ENCODE assay signal across 8 cellular contexts in genomic region chr3:50617096-50617791, GRCh38. TPM values are rescaled to one million over a fixed set of nuclear protein-coding genes. Genes with fewer than 3 reads are reported as not detected.
DNase-seq lines count a peak whose midpoint lies in the region; ATAC-seq and TF ChIP-seq lines count a peak whose summit lies in the region.

MAPKAPK3 (plus strand) TSS chr3:50617151; CDS start chr3:50617566, 415 bp downstream.

- no peak for TF ChIP-seq EP300 in upper lobe of left lung (IDR thresholded peaks at IDR 0.05)

- peak within 1 kb of the TSS; percentile 76 for H3K9ac ChIP-seq in SK-N-MC (ENCODE audit: insufficient read length)

- peak in 3 of 6 experiments; percentile 4 to 29 (median 27) for TF ChIP-seq CTCF in upper lobe of left lung (IDR thresholded peaks at IDR 0.05)

- peak in 2 of 4 donors; percentile 58 to 60 for TF ChIP-seq POLR2A in upper lobe of left lung (IDR thresholded peaks at IDR 0.05)

- H3K9me3 ChIP-seq in SK-N-MC (ENCODE audit: low read depth, low read length), result no peaks in the 10 kb centered on the region
- no peaks in the 10 kb centered on the region for H3K9me3 ChIP-seq in mesodermal cell (ENCODE audit: control insufficient read depth, low read length)
- no peaks in the 10 kb centered on the region for H3K9me3 ChIP-seq in upper lobe of left lung

- H3K27ac ChIP-seq in SK-N-MC (no peak within 1 kb of the TSS), mesodermal cell (ENCODE audit: low read depth, low read length, severe bottlenecking) (peak within 1 kb of the TSS; percentile 59), upper lobe of left lung (peak within 1 kb of the TSS; percentile 95 to 97 (median 96))

- DNase-seq in AG20443 (ENCODE audit: low spot score) (peak; percentile 28), SK-N-MC (ENCODE audit: low read depth, low spot score) (no peak), dermis blood vessel endothelial cell (peak; percentile 23), upper lobe of left lung (peak; percentile 65 to 91)

- H3K27me3 ChIP-seq in upper lobe of left lung, result no peaks in the 10 kb centered on the region

- H3K36me3 ChIP-seq in SK-N-MC (ENCODE audit: insufficient read depth, low read length) (no peaks in the 10 kb centered on the region), mesodermal cell (ENCODE audit: control insufficient read depth, insufficient read depth, low read length) (no peaks in the 10 kb centered on the region), upper lobe of left lung (no peaks in the 10 kb centered on the region)

- ATAC-seq in GM18867 (IDR thresholded peaks at IDR 0.05; ENCODE audit: unreplicated experiment) (peak; percentile 15), HG03139 (IDR thresholded peaks at IDR 0.05; ENCODE audit: unreplicated experiment) (peak; percentile 18), upper lobe of left lung (ENCODE audit: low FRiP score in 2 of 2) (peak; percentile 3 to 25), HG02610 (IDR thresholded peaks at IDR 0.05; ENCODE audit: unreplicated experiment) (no peak)

- H3K4me3 ChIP-seq in SK-N-MC (peak within 1 kb of the TSS; percentile 79), mesodermal cell (ENCODE audit: extremely low read depth, insufficient read depth, low read length, poor library complexity, severe bottlenecking) (peak within 1 kb of the TSS; percentile 62), upper lobe of left lung (peak within 1 kb of the TSS; percentile 86 to 98 (median 96))

- WGBS in mesodermal cell (ENCODE audit: insufficient coverage in 2 of 2), 2 experiments, result 3% methylated on average over 46 to 51 of the region's 58 CpGs
- 0 to 6% methylated on average over 9 to 20 of the region's 58 CpGs for WGBS in upper lobe of left lung, 2 donors

- H3K4me1 ChIP-seq in mesodermal cell (ENCODE audit: control insufficient read depth, insufficient read depth, low read length, poor library complexity, severe bottlenecking) (peaks cover 13% of the 10 kb centered on the region), upper lobe of left lung (peaks cover 42 to 68% (median 64%) of the 10 kb centered on the region in 4 donors)

RNA-seq across cellular contexts. Expression of gene MAPKAPK3, which starts in this region (rescaled TPM):
- 9.2 and 11.9 TPM in 2 replicates for total RNA-seq in dermis blood vessel endothelial cell
- polyA plus RNA-seq in mesodermal cell (2013, experiment 1 of 2), result 19.4 TPM
- polyA plus RNA-seq in mesodermal cell (2013, experiment 2 of 2), result 19.2 TPM
- total RNA-seq in upper lobe of left lung, result 100 to 1,000 TPM in 1 of 6 donors, 10 to 100 TPM in 5; 30.2 to 102 (median 70.1) TPM
